In genomic region chr10:15748137-15748536, GRCh38 we compare ENCODE assay signal across 25 cellular contexts. TPM values are rescaled to one million over a fixed set of nuclear protein-coding genes. Genes with fewer than 3 reads are reported as not detected.
DNase-seq lines count a peak whose midpoint lies in the region; ATAC-seq, FAIRE-seq and TF ChIP-seq lines count a peak whose summit lies in the region.
"Had no signal": no experiment of that assay in that cellular context is flagged by ENCODE, and none has a peak within 500 bp of the region (broad histone marks: within the 10 kb centered on the region; RNA-seq: fewer than 3 reads in every experiment).

No MANE protein-coding gene starts in this region.

- no TSS peak for BruUV-seq in K562 (replicated peaks; lab: Mats Ljungman, UMichigan)

- H3K4me1 Mint-ChIP-seq in nephron = peaks cover 44% of the 10 kb centered on the region
- H3K4me1 Mint-ChIP-seq: mesothelial cell of epicardium, natural killer cell, WTC11 had no signal

- no peaks in the 10 kb centered on the region for H3K79me2 ChIP-seq in K562 (ENCODE audit: control insufficient read depth, insufficient read depth, low read length)

- 6% methylated on average over 3 of the region's 3 CpGs for WGBS in K562 (ENCODE audit: insufficient coverage, low coverage, missing lambda C conversion rate)

- POLR2A ChIA-PET in K562 (lab: Yijun Ruan, JAX) = no interaction called here

- H3K36me3 ChIP-seq in K562 (ENCODE audit: control insufficient read depth, insufficient read depth, low read length) = no peaks in the 10 kb centered on the region
- H3K36me3 ChIP-seq: adrenal gland, pancreas had no signal

- no peaks in the 10 kb centered on the region for H3K9me1 ChIP-seq in K562 (ENCODE audit: control insufficient read depth, insufficient read depth, low read length)

- no peaks in the 10 kb centered on the region for H3K4me1 ChIP-seq in K562 (replicated peaks in 1 of 2; ENCODE audit: control insufficient read depth in 2 of 2, insufficient read depth in 2 of 2, low read length in 2 of 2)
- H3K4me1 ChIP-seq: adrenal gland, body of pancreas, pancreas had no signal

- no peak overlapping the region for H3K4me3 ChIP-seq in K562
- H3K4me3 ChIP-seq: adrenal gland, body of pancreas, pancreas had no signal

- H3K27ac ChIP-seq in K562 (ENCODE audit: extremely low read depth, low read depth, low read length) = no peak overlapping the region
- H3K27ac ChIP-seq: adrenal gland, body of pancreas, pancreas had no signal

- no peaks in the 10 kb centered on the region for H3K9me3 ChIP-seq in K562 (replicated peaks; ENCODE audit: control insufficient read depth, insufficient read depth, low read depth, low read length)
- H3K9me3 ChIP-seq: adrenal gland, body of pancreas, pancreas had no signal

- H3K9me3 Mint-ChIP-seq in nephron = no peaks in the 10 kb centered on the region
- H3K9me3 Mint-ChIP-seq: H9, mesothelial cell of epicardium, natural killer cell, WTC11 had no signal

- H3K27ac Mint-ChIP-seq in nephron = peak overlapping the region; percentile 18 to 71 (median 65)
- H3K27ac Mint-ChIP-seq: H9, mesothelial cell of epicardium, natural killer cell, WTC11 had no signal

- in situ Hi-C loops in K562 (cut with MboI) = no loop called here

- H3K4me3 Mint-ChIP-seq in nephron = peak overlapping the region in 1 of 3 experiments; percentile 8
- H3K4me3 Mint-ChIP-seq: H9, mesothelial cell of epicardium, natural killer cell, WTC11 had no signal

- TF ChIP-seq RAD21 in K562 (CRISPR knock-in tag; conservative IDR thresholded peaks at IDR 0.05 in 1 of 2, IDR thresholded peaks at IDR 0.05 in 1 of 2) = no peak

- no peak overlapping the region for H3K9ac ChIP-seq in K562 (ENCODE audit: insufficient read depth in 1 of 2, low read depth in 2 of 2, low read length in 2 of 2)

- no peak for TF ChIP-seq CTCF in K562 (IDR thresholded peaks at IDR 0.05 in 2 of 3, conservative IDR thresholded peaks at IDR 0.05 in 1 of 3; ENCODE audit: insufficient read depth in 2 of 3, low read depth in 1 of 3, low read length in 3 of 3)
- TF ChIP-seq CTCF in nephron (IDR thresholded peaks at IDR 0.05; ENCODE audit: unreplicated experiment in 3 of 3) = peak in 1 of 3 experiments; percentile 21

- no peak for TF ChIP-seq EP300 in K562 (IDR thresholded peaks at IDR 0.05; ENCODE audit: low read length)

- peak overlapping the region; percentile 2; the same call in 1 of the 2 replicates for H2AFZ ChIP-seq in K562 (ENCODE audit: low read depth, low read length)

- peaks cover 4% of the 10 kb centered on the region for H3K27me3 Mint-ChIP-seq in nephron (ENCODE audit: low read depth)

- DNase-seq in EH (ENCODE audit: low read depth) (peak; percentile 34), LHCN-M2 (ENCODE audit: low read depth) (peak; percentile 22), K562 (ENCODE audit: extremely low read depth in 1 of 4, low spot score in 3 of 4) (no peak), HCEC 1CT (no peak)
- DNase-seq: activated CD4-positive, alpha-beta T cell treated with anti-CD3 and anti-CD28 coated beads, Interleukin-2, amount 50 U/mL, for 1 hour; activated naive CD4-positive, alpha-beta T cell treated with Interleukin-2 at 50 U/mL for 16 hours; adrenal gland; body of pancreas; H9; natural killer cell; NCI-H1048; NCI-H187; NCI-H2171 treated with DMSO at 0.1 percent for 48 hours; NCI-H510A treated with DMSO at 0.1 percent for 48 hours; pancreas; SHP77 treated with DMSO at 0.1 percent for 48 hours; stimulated activated CD4-positive, alpha-beta T cell treated with anti-CD3 and anti-CD28 coated beads, Interleukin-2, amount 100 ng/mL, for 48 hours; T1000 had no signal

- H3K27me3 ChIP-seq in K562 (ENCODE audit: control insufficient read depth in 2 of 2, insufficient read depth in 2 of 2, low read length in 2 of 2) = no peaks in the 10 kb centered on the region
- H3K27me3 ChIP-seq: adrenal gland, body of pancreas, pancreas had no signal

- intact Hi-C loops in K562 (cut with micrococcal nuclease) = loop anchor here (5.0 kb wide), 1 partner anchor 74 kb away; no protein-coding TSS in a partner anchor

- no peak overlapping the region for H3K4me2 ChIP-seq in K562 (ENCODE audit: insufficient read depth, low read length)

- FAIRE-seq in K562 (lab: Jason Lieb, UNC) = no peak
- FAIRE-seq: keratinocyte, pancreas had no signal

- CTCF ChIA-PET in K562 (lab: Yijun Ruan, JAX; ENCODE audit: low intra/inter-chr PET ratio) = no interaction called here

- ATAC-seq in K562 (peak; percentile 53), HG02938 (IDR thresholded peaks at IDR 0.05; ENCODE audit: unreplicated experiment) (no peak), HG03378 (IDR thresholded peaks at IDR 0.05; ENCODE audit: unreplicated experiment) (no peak)
- ATAC-seq: body of pancreas, natural killer cell, Panc1, pancreas, WTC11 had no signal

- no peak for TF ChIP-seq POLR2A in K562 (conservative IDR thresholded peaks at IDR 0.05)

- no peaks in the 10 kb centered on the region for H4K20me1 ChIP-seq in K562 (replicated peaks; ENCODE audit: control insufficient read depth, insufficient read depth, low read length)

- no peaks in the 10 kb centered on the region for H3K36me3 Mint-ChIP-seq in nephron (ENCODE audit: low read depth)
- H3K36me3 Mint-ChIP-seq: mesothelial cell of epicardium, natural killer cell, WTC11 had no signal

TF ChIP-seq in K562, 482 proteins besides CTCF, POLR2A, EP300 and RAD21 (continues in another document):
- TF ChIP-seq GATAD2A (IDR thresholded peaks at IDR 0.05) (no peak), HDAC1 (IDR thresholded peaks at IDR 0.05) (no peak), MBD2 (IDR thresholded peaks at IDR 0.05; ENCODE audit: borderline replicate concordance, low read depth) (no peak), XRCC5 (IDR thresholded peaks at IDR 0.05; ENCODE audit: low read depth, low read length) (no peak), ZNF239 (CRISPR knock-in tag; IDR thresholded peaks at IDR 0.05) (no peak), MXI1 (IDR thresholded peaks at IDR 0.05; ENCODE audit: low read depth, low read length) (no peak), ZBTB5 (IDR thresholded peaks at IDR 0.05) (no peak), NELFE (IDR thresholded peaks at IDR 0.05; ENCODE audit: insufficient read depth, insufficient read length) (no peak), ZNF124 (CRISPR knock-in tag; IDR thresholded peaks at IDR 0.05) (no peak), SUPT5H (IDR thresholded peaks at IDR 0.05) (no peak), ZNF583 (CRISPR knock-in tag; IDR thresholded peaks at IDR 0.05) (no peak), RBFOX2 (IDR thresholded peaks at IDR 0.05; ENCODE audit: low read depth, low read length) (no peak), MYC (IDR thresholded peaks at IDR 0.05; ENCODE audit: low read depth, low read length) (no peak), MYC (CRISPR knock-in tag; IDR thresholded peaks at IDR 0.05; ENCODE audit: borderline replicate concordance, low read depth) (no peak), PML (IDR thresholded peaks at IDR 0.05; ENCODE audit: low read length) (no peak), ELF4 (CRISPR knock-in tag; IDR thresholded peaks at IDR 0.05) (no peak), POLR2H (tag; IDR thresholded peaks at IDR 0.05; ENCODE audit: low read depth) (no peak), SRF (CRISPR knock-in tag; IDR thresholded peaks at IDR 0.05) (no peak), PRMT5 (CRISPR knock-in tag; IDR thresholded peaks at IDR 0.05) (no peak)

RNA-seq across cellular contexts. Expression of gene ITGA8, which starts 28.4 kb away (rescaled TPM):
- not detected in 2 replicates for total RNA-seq in LHCN-M2 (2014; rRNA removed)
- not detected for polyA plus RNA-seq in LHCN-M2 (2012)
- total RNA-seq in K562 (2011; cell fraction: chromatin; rRNA removed; ENCODE audit: low replicate concordance) = not detected in 2 replicates
- total RNA-seq in K562 (2011; cell fraction: nucleolus; rRNA removed) = not detected in 2 replicates
- total RNA-seq in K562 (2011; cell fraction: nucleoplasm; rRNA removed) = not detected in 2 replicates
- total RNA-seq in K562 (2014; rRNA removed) = 0.05 TPM in 1 of 2 replicates, not detected in the other
- not detected in 2 replicates for total RNA-seq in K562 (2014; rRNA removed; fragmentation: Illumina TruSeq; extraction: Trizol)
- not detected in 2 replicates for total RNA-seq in K562 (2015; rRNA removed; fragmentation: Illumina TruSeq; extraction: Trizol)
- total RNA-seq in K562 (2021) = 0.20 TPM in 1 of 2 replicates, not detected in the other
- 0.01 TPM in 1 of 2 replicates, not detected in the other for polyA plus RNA-seq in K562 (2011; rRNA removed)
- not detected in 2 replicates for polyA plus RNA-seq in K562 (2011; cell fraction: cytosol; rRNA removed)
- not detected in 2 replicates for polyA plus RNA-seq in K562 (2011; cell fraction: nucleus; rRNA removed)
- polyA plus RNA-seq in K562 (2012) = 0.01 and 0.03 TPM in 2 replicates
- not detected in 2 replicates for polyA plus RNA-seq in K562 (2014; fragmentation: Illumina TruSeq; extraction: Trizol)
- under 1 TPM in 1 of 2 experiments, not detected in 1; 0.07 TPM for polyA plus RNA-seq in K562 (2014; fragmentation: Nextera tagmentation; extraction: Ambion mirVana)
- polyA plus RNA-seq in K562 (2014; rRNA removed) = 0.04 TPM in 1 of 2 replicates, not detected in the other
- not detected in 2 replicates for polyA minus RNA-seq in K562 (2011; rRNA and poly(A)+ RNA removed)
- not detected in 2 replicates for polyA minus RNA-seq in K562 (2011; cell fraction: cytosol; rRNA and poly(A)+ RNA removed)
- under 0.01 TPM in 1 of 2 replicates, not detected in the other for polyA minus RNA-seq in K562 (2011; cell fraction: nucleus; rRNA and poly(A)+ RNA removed)
- total RNA-seq: H9, natural killer cell, WTC11 had no signal
- polyA plus RNA-seq: keratinocyte had no signal

Comparison
In these comparisons a context has a peak if more than half of its experiments do, and no peak if none do; other contexts are left out.
1. DNase-seq: peak in EH (single experiment) and LHCN-M2 (single experiment); none in K562 (0 of 4) and HCEC 1CT (single experiment).